Comparison of ENCODE assay signal across 22 cellular contexts in genomic region chr3:131147534-131147933, GRCh38.
DNase-seq lines count a peak whose midpoint lies in the region; ATAC-seq and TF ChIP-seq lines count a peak whose summit lies in the region.
"Had no signal": no experiment of that assay in that cellular context is flagged by ENCODE, and none has a peak within 500 bp of the region (broad histone marks: within the 10 kb centered on the region; RNA-seq: fewer than 3 reads in every experiment).

No MANE protein-coding gene starts in this region.

- H3K27me3 ChIP-seq in A673 (replicated peaks; ENCODE audit: insufficient read depth, low read depth, low read length, poor library complexity) = no peaks in the 10 kb centered on the region
- H3K27me3 ChIP-seq: BLaER1 treated with 17β-estradiol and CSF1 and Interleukin-3, amounts not matched to agents 10 nM and 100 nM had no signal

- intact Hi-C loops in A673 (cut with micrococcal nuclease; ENCODE audit: unreplicated experiment) = no loop called here

- H3K36me3 ChIP-seq in A673 (ENCODE audit: insufficient read depth, low read length, poor library complexity, severe bottlenecking) (no peaks in the 10 kb centered on the region), HEK293 (ENCODE audit: control insufficient read depth in 2 of 2, insufficient read depth in 1 of 2, low read length in 2 of 2) (no peaks in the 10 kb centered on the region)
- H3K36me3 ChIP-seq: BLaER1 treated with 17β-estradiol and CSF1 and Interleukin-3, amounts not matched to agents 10 nM and 100 nM had no signal

- no peak for TF ChIP-seq CTCF in A673 (conservative IDR thresholded peaks at IDR 0.05; ENCODE audit: low read depth, low read length)
- TF ChIP-seq CTCF in HEK293 (tag by site-specific recombination; IDR thresholded peaks at IDR 0.05) = no peak
- TF ChIP-seq CTCF in fibroblast of pulmonary artery (IDR thresholded peaks at IDR 0.05; ENCODE audit: low read length, missing control alignments) = no peak

- CTCF ChIA-PET in A673 (lab: Charles Lee) = no interaction called here
- CTCF ChIA-PET in HEK293 (lab: Yijun Ruan, JAX) = interaction anchor here (0.6 to 0.7 kb wide), 2 partner anchors 56 to 116 kb away, joined by 3 to 4 read pairs; no protein-coding TSS in a partner anchor

- POLR2A ChIA-PET in A673 (lab: Charles Lee; ENCODE audit: low non-redundant PET) (no interaction called here), HEK293 (lab: Yijun Ruan, JAX) (no interaction called here)

- DNase-seq in A673 (ENCODE audit: low spot score) (peak; percentile 33), amniotic epithelial cell (ENCODE audit: low read depth) (peak; percentile 22), fibroblast of pulmonary artery (ENCODE audit: low read depth) (peak; percentile 16), NCI-H146 (lab: John Stamatoyannopoulos, UW) (no peak)
- no peak for DNase-seq in stimulated activated CD4-positive, alpha-beta T cell treated with anti-CD3 and anti-CD28 coated beads, Interleukin-15, amount 100 ng/mL, for 24 hours
- DNase-seq: Calu3; CD8-positive, alpha-beta T cell; DMS53; EL; GOT3; Karpas-422; MM.1S; NCI-H1092 treated with DMSO at 0.1 percent for 48 hours; NCI-H187; NCI-H2107; NCI-H510A; NCI-H774; SHP77 treated with DMSO at 0.1 percent for 48 hours had no signal

- no peak overlapping the region for H3K27ac ChIP-seq in A673 (ENCODE audit: low read depth, low read length, poor library complexity, severe bottlenecking)
- no peak overlapping the region for H3K27ac ChIP-seq in HEK293 (ENCODE audit: extremely low read depth, low read depth, low read length)
- H3K27ac ChIP-seq: BLaER1 treated with 17β-estradiol and CSF1 and Interleukin-3, amounts not matched to agents 10 nM and 100 nM had no signal

- no TSS peak for BruUV-seq in A673 (replicated peaks; lab: Mats Ljungman, UMichigan)

- peaks cover 15% of the 10 kb centered on the region for H3K4me1 ChIP-seq in A673 (ENCODE audit: insufficient read depth, low read length, poor library complexity, severe bottlenecking)
- H3K4me1 ChIP-seq in HEK293 (ENCODE audit: control insufficient read depth, insufficient read depth, low read length) = 0 out of 2 replicates have a peak, but pooled peaks cover 3% of the 10 kb centered on the region
- H3K4me1 ChIP-seq: BLaER1 treated with 17β-estradiol and CSF1 and Interleukin-3, amounts not matched to agents 10 nM and 100 nM had no signal

- H3K9me3 ChIP-seq in A673 (ENCODE audit: low read depth, low read length, poor library complexity, severe bottlenecking) = no peaks in the 10 kb centered on the region
- no peaks in the 10 kb centered on the region for H3K9me3 ChIP-seq in HEK293 (ENCODE audit: control insufficient read depth, insufficient read depth, low read depth, low read length)

- no peak for ATAC-seq in HG03135 (IDR thresholded peaks at IDR 0.05; ENCODE audit: unreplicated experiment)
- ATAC-seq: CD8-positive, alpha-beta T cell; SK-N-SH treated with all-trans-retinoic acid at 6 μM for 48 hours had no signal

- H3K4me3 ChIP-seq in A673 (ENCODE audit: low read depth, low read length, poor library complexity, severe bottlenecking) = no peak overlapping the region
- no peak overlapping the region for H3K4me3 ChIP-seq in HEK293 (ENCODE audit: low read depth, low read length)
- no peak overlapping the region for H3K4me3 ChIP-seq in fibroblast of pulmonary artery (replicated peaks; ENCODE audit: low read depth, low read length)
- H3K4me3 ChIP-seq: BLaER1 treated with 17β-estradiol and CSF1 and Interleukin-3, amounts not matched to agents 10 nM and 100 nM had no signal

TF ChIP-seq in HEK293, 187 proteins besides CTCF, POLR2A, EP300 and RAD21:
- TF ChIP-seq, protein P1, sequence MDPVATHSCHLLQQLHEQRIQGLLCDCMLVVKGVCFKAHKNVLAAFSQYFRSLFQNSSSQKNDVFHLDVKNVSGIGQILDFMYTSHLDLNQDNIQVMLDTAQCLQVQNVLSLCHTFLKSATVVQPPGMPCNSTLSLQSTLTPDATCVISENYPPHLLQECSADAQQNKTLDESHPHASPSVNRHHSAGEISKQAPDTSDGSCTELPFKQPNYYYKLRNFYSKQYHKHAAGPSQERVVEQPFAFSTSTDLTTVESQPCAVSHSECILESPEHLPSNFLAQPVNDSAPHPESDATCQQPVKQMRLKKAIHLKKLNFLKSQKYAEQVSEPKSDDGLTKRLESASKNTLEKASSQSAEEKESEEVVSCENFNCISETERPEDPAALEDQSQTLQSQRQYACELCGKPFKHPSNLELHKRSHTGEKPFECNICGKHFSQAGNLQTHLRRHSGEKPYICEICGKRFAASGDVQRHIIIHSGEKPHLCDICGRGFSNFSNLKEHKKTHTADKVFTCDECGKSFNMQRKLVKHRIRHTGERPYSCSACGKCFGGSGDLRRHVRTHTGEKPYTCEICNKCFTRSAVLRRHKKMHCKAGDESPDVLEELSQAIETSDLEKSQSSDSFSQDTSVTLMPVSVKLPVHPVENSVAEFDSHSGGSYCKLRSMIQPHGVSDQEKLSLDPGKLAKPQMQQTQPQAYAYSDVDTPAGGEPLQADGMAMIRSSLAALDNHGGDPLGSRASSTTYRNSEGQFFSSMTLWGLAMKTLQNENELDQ (tag by site-specific recombination; IDR thresholded peaks at IDR 0.05; ENCODE audit: low read depth) = no peak
- TF ChIP-seq, protein P2, sequence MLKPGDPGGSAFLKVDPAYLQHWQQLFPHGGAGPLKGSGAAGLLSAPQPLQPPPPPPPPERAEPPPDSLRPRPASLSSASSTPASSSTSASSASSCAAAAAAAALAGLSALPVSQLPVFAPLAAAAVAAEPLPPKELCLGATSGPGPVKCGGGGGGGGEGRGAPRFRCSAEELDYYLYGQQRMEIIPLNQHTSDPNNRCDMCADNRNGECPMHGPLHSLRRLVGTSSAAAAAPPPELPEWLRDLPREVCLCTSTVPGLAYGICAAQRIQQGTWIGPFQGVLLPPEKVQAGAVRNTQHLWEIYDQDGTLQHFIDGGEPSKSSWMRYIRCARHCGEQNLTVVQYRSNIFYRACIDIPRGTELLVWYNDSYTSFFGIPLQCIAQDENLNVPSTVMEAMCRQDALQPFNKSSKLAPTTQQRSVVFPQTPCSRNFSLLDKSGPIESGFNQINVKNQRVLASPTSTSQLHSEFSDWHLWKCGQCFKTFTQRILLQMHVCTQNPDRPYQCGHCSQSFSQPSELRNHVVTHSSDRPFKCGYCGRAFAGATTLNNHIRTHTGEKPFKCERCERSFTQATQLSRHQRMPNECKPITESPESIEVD (tag by site-specific recombination; IDR thresholded peaks at IDR 0.05) = 0 out of 2 replicates have a peak, but pooled peaks have one; percentile 31

Comparison
In these comparisons a context has a peak if more than half of its experiments do, and no peak if none do; other contexts are left out.
1. DNase-seq: peak in A673 (single experiment), amniotic epithelial cell (single experiment) and fibroblast of pulmonary artery (single experiment); none in stimulated activated CD4-positive, alpha-beta T cell treated with anti-CD3 and anti-CD28 coated beads, Interleukin-15, amount 100 ng/mL, for 24 hours (single experiment) and NCI-H146 (single experiment).